Comparison of ENCODE assay signal across 1 cellular context in the genomic region with DNA sequence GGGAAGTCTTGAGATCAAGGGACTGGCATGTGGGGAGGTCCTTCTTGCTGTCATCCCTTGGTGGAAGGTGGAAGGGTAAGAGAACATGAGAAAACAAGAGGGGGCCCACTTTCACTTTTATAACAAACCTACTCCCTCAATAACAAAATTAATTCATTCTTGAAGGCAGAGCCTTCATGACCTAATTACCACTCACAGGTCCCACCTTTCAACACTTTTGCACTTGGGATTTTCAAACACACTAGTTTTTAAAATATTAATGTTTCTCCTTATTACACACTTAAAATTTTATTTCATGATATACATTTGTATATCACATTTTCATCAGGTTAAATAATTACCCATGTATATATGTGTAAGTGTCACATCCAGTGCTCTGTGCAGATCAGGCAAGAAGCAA.
TF ChIP-seq lines count a peak whose summit lies in the region.

No MANE protein-coding gene starts in this region.

TF ChIP-seq in GM12878, 131 proteins besides CTCF, POLR2A, EP300 and RAD21 (continued from another document):
- TF ChIP-seq, protein P1, sequence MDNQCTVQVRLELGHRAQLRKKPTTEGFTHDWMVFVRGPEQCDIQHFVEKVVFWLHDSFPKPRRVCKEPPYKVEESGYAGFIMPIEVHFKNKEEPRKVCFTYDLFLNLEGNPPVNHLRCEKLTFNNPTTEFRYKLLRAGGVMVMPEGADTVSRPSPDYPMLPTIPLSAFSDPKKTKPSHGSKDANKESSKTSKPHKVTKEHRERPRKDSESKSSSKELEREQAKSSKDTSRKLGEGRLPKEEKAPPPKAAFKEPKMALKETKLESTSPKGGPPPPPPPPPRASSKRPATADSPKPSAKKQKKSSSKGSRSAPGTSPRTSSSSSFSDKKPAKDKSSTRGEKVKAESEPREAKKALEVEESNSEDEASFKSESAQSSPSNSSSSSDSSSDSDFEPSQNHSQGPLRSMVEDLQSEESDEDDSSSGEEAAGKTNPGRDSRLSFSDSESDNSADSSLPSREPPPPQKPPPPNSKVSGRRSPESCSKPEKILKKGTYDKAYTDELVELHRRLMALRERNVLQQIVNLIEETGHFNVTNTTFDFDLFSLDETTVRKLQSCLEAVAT (IDR thresholded peaks at IDR 0.05), result 0 out of 2 replicates have a peak, but pooled peaks have one; percentile 5
TF ChIP-seq in GM12878: peak in this region for 2.
